In the genomic region with DNA sequence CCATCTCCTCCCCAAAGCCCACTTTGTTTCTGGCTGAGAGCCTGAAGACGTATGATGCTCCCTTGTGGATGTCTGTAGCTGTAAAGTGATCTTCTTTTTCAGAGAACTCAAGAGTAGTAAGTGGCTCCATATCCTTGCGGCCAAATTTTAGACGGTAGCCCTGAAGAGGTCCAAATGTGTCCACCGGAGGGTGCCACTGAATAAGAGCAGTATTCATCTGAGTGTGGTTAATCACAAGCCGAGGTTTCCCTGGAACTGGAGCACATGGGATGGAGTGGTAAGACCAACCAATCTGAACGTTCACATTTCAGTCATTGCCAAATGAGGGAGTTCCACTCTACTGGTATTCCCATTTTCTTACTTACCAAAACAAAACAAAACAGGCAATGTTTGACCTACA, we compare ENCODE assay signal across 9 cellular contexts.
DNase-seq lines count a peak whose midpoint lies in the region; ATAC-seq, FAIRE-seq and TF ChIP-seq lines count a peak whose summit lies in the region.
"Had no signal": no experiment of that assay in that cellular context is flagged by ENCODE, and none has a peak within 500 bp of the region (broad histone marks: within the 10 kb centered on the region; RNA-seq: fewer than 3 reads in every experiment).

No MANE protein-coding gene starts in this region.

- TF ChIP-seq CTCF in C4-2B (conservative IDR thresholded peaks at IDR 0.05), result peak; percentile 25
- peak; percentile 74 for TF ChIP-seq CTCF in Loucy (conservative IDR thresholded peaks at IDR 0.05; ENCODE audit: low read length)
- peak; percentile 65 for TF ChIP-seq CTCF in brain microvascular endothelial cell (IDR thresholded peaks at IDR 0.05; ENCODE audit: low read depth, low read length, missing control alignments)

- DNase-seq in brain microvascular endothelial cell (peak; percentile 57), kidney glomerular epithelial cell (lab: John Stamatoyannopoulos, UW) (peak; percentile 14), HTR-8/SVneo (ENCODE audit: insufficient read length, low spot score) (no peak), GF-D8 (lab: John Stamatoyannopoulos, UW) (no peak)
- DNase-seq in activated effector memory CD4-positive, alpha-beta T cell treated with Interleukin-2 at 50 U/mL for 16 hours, result no peak
- DNase-seq: immature natural killer cell had no signal

- ATAC-seq in GM19328 (IDR thresholded peaks at IDR 0.05; ENCODE audit: unreplicated experiment), result no peak

- H3K27me3 ChIP-seq in Loucy (ENCODE audit: insufficient read depth, low read length, poor library complexity, severe bottlenecking) (no peaks in the 10 kb centered on the region), brain microvascular endothelial cell (replicated peaks) (no peaks in the 10 kb centered on the region)

- H3K9ac ChIP-seq in Loucy (ENCODE audit: low read depth, low read length, poor library complexity, severe bottlenecking), result no peak overlapping the region

- no peaks in the 10 kb centered on the region for H3K9me2 ChIP-seq in Loucy (replicated peaks; ENCODE audit: low read depth, low read length)

- H3K79me2 ChIP-seq in Loucy (ENCODE audit: insufficient read depth, low read length), result no peaks in the 10 kb centered on the region

- no peaks in the 10 kb centered on the region for H3F3A ChIP-seq in Loucy (ENCODE audit: low read depth)

- no peaks in the 10 kb centered on the region for H3K4me1 ChIP-seq in Loucy (ENCODE audit: insufficient read depth, low read length, poor library complexity, severe bottlenecking)

- H3K36me3 ChIP-seq in Loucy (ENCODE audit: insufficient read depth, low read length) (peaks cover 70% of the 10 kb centered on the region), brain microvascular endothelial cell (replicated peaks) (no peaks in the 10 kb centered on the region)

- no peaks in the 10 kb centered on the region for H3K9me3 ChIP-seq in Loucy (ENCODE audit: insufficient read depth, low read depth, low read length)

- H2AFZ ChIP-seq in Loucy (ENCODE audit: low read length), result no peak overlapping the region

- in situ Hi-C loops in brain microvascular endothelial cell (cut with HindIII; ENCODE audit: low pct_ligation_motif_present, low sequenced_read_pairs), result no loop called here

- H4K20me1 ChIP-seq in Loucy (ENCODE audit: insufficient read depth, low read length, poor library complexity, severe bottlenecking), result no peaks in the 10 kb centered on the region

- no peak for FAIRE-seq in HTR-8/SVneo (lab: Jason Lieb, UNC)

- H3K4me3 ChIP-seq in Loucy (ENCODE audit: low read length, poor library complexity, severe bottlenecking) (no peak overlapping the region), brain microvascular endothelial cell (ENCODE audit: low read depth, low read length) (no peak overlapping the region)

- H3K4me2 ChIP-seq in Loucy (ENCODE audit: low read depth, low read length, poor library complexity, severe bottlenecking), result no peak overlapping the region

- H3K27ac ChIP-seq in C4-2B (no peak overlapping the region), brain microvascular endothelial cell (no peak overlapping the region)

Comparison
In these comparisons a context has a peak if more than half of its experiments do, and no peak if none do; other contexts are left out.
1. DNase-seq: peak in brain microvascular endothelial cell (single experiment) and kidney glomerular epithelial cell (single experiment); none in HTR-8/SVneo (single experiment), GF-D8 (single experiment) and activated effector memory CD4-positive, alpha-beta T cell treated with Interleukin-2 at 50 U/mL for 16 hours (single experiment).
2. Peak in every context shown above with its lines, with median percentiles within 50 percentile points of each other: CTCF ChIP-seq.